In genomic region chr3:122697952-122698625, GRCh38 we compare ENCODE assay signal across 12 cellular contexts. TPM values are rescaled to one million over a fixed set of nuclear protein-coding genes. Genes with fewer than 3 reads are reported as not detected.
DNase-seq lines count a peak whose midpoint lies in the region; ATAC-seq, FAIRE-seq and TF ChIP-seq lines count a peak whose summit lies in the region.
"Had no signal": no experiment of that assay in that cellular context is flagged by ENCODE, and none has a peak within 500 bp of the region (broad histone marks: within the 10 kb centered on the region; RNA-seq: fewer than 3 reads in every experiment).

No MANE protein-coding gene starts in this region.

- H3K27me3 ChIP-seq in foreskin keratinocyte = no peaks in the 10 kb centered on the region
- H3K27me3 ChIP-seq in ascending aorta = no peaks in the 10 kb centered on the region

- H3K4me1 ChIP-seq in foreskin keratinocyte = peaks cover 3% of the 10 kb centered on the region
- H3K4me1 ChIP-seq in ascending aorta = no peaks in the 10 kb centered on the region

- H3K27ac ChIP-seq in foreskin keratinocyte (no peak overlapping the region), ascending aorta (no peak overlapping the region)

- H3K36me3 ChIP-seq in ascending aorta = peaks cover 58 to 78% of the 10 kb centered on the region in 2 donors

- H3K9me3 ChIP-seq in ascending aorta = no peaks in the 10 kb centered on the region

- intact Hi-C loops in ascending aorta (cut with DNase I) = no loop called here

- TF ChIP-seq CTCF in foreskin keratinocyte (conservative IDR thresholded peaks at IDR 0.05) = no peak
- no peak for TF ChIP-seq CTCF in ascending aorta (IDR thresholded peaks at IDR 0.05)

- FAIRE-seq in GM18507 (lab: Jason Lieb, UNC) (peak; percentile 87), HTR-8/SVneo (lab: Jason Lieb, UNC) (no peak)

- no peak for DNase-seq in GM18507 (ENCODE audit: extremely low spot score, insufficient read length, low read depth)
- peak; percentile 54 to 78 for DNase-seq in foreskin keratinocyte
- no peak for DNase-seq in SHP77 treated with DMSO at 0.1 percent for 48 hours (lab: John Stamatoyannopoulos, UW)
- no peak for DNase-seq in GM03348 (ENCODE audit: low spot score)
- no peak for DNase-seq in ascending aorta (ENCODE audit: low spot score in 2 of 2)
- DNase-seq in HTR-8/SVneo (ENCODE audit: insufficient read length, low spot score) = no peak
- DNase-seq: activated CD4-positive, alpha-beta T cell treated with anti-CD3 and anti-CD28 coated beads for 4 hours; central memory CD4-positive, alpha-beta T cell; immature natural killer cell had no signal

- peak; percentile 69 for ATAC-seq in GM21423 (IDR thresholded peaks at IDR 0.05; ENCODE audit: unreplicated experiment)
- peak; percentile 84 for ATAC-seq in HG03354 (IDR thresholded peaks at IDR 0.05; ENCODE audit: poor library complexity, severe bottlenecking, unreplicated experiment)
- peak; percentile 96 for ATAC-seq in foreskin keratinocyte
- ATAC-seq: sciatic nerve had no signal

- H3K4me3 ChIP-seq in ascending aorta = no peak overlapping the region

RNA-seq across cellular contexts. Expression of gene PARP14, which starts 17.4 kb away (rescaled TPM):
- total RNA-seq in foreskin keratinocyte = 60.9 and 66.7 TPM in 2 replicates
- polyA plus RNA-seq in foreskin keratinocyte = 13.8 and 15.1 TPM in 2 replicates
- total RNA-seq in ascending aorta = 58.8 TPM

Comparison
In these comparisons a context has a peak if more than half of its experiments do, and no peak if none do; other contexts are left out.
1. DNase-seq: peak in foreskin keratinocyte (2 of 2); none in GM18507 (single experiment), SHP77 treated with DMSO at 0.1 percent for 48 hours (single experiment), GM03348 (single experiment), ascending aorta (0 of 2) and HTR-8/SVneo (single experiment).
2. Peak in every context shown above with its lines, with median percentiles within 50 percentile points of each other: ATAC-seq.